Comparison of ENCODE assay signal across 7 cellular contexts in the genomic region with DNA sequence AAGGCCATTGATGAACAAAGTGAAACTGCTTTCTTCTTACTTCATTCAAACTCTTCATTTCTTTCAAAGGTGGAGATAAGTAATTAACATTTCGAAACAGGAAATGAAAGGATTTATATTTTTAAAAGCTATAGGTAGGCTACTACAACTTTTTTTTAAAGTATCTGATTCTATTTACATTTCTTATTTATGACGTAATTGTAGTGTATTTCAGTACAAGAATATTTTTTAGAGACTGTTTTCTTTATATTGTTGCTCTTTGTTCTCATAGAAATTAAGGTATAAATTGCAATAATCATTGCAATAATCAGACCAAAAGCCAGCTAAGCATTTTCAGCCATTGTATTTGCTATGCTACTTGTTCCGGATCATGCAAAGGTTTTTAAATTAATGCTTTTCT. TPM values are rescaled to one million over a fixed set of nuclear protein-coding genes. Genes with fewer than 3 reads are reported as not detected.
DNase-seq lines count a peak whose midpoint lies in the region; ATAC-seq and TF ChIP-seq lines count a peak whose summit lies in the region.

No MANE protein-coding gene starts in this region.

- peaks cover 2% of the 10 kb centered on the region; the same call in 1 of the 3 replicates for H3K36me3 Mint-ChIP-seq in GM23338 (ENCODE audit: low read depth)

- WGBS in psoas muscle, 3 donors, result 41 to 54% (median 44%) methylated on average over 3 of the region's 3 CpGs
- 11 to 34% methylated on average over 3 of the region's 3 CpGs for WGBS in sigmoid colon, 2 donors

- H3K4me2 ChIP-seq in GM23338 (no peak overlapping the region; the same call in 1 of the 2 replicates), OCI-LY7 (ENCODE audit: low read length) (peak overlapping the region; percentile 82)

- CTCF ChIA-PET in OCI-LY7 (lab: Charles Lee; ENCODE audit: unreplicated experiment), result interaction anchor here (1.5 kb wide), 1 partner anchor 11 kb away, joined by 3 read pairs; no protein-coding TSS in a partner anchor

- H3K9me2 ChIP-seq in GM23338 (ENCODE audit: insufficient read depth) (no peaks in the 10 kb centered on the region), OCI-LY7 (ENCODE audit: insufficient read depth, low read length) (no peaks in the 10 kb centered on the region)

- no peak overlapping the region for H3K9ac ChIP-seq in endocrine pancreas (ENCODE audit: control insufficient read depth, insufficient read depth, low read length)

- DNase-seq in GM23338 (ENCODE audit: low spot score) (no peak), OCI-LY7 (ENCODE audit: low spot score) (no peak), psoas muscle (no peak), NCI-H226 (no peak), sigmoid colon (no peak), head of caudate nucleus (no peak)

- no peaks in the 10 kb centered on the region for H3K27me3 Mint-ChIP-seq in GM23338 (ENCODE audit: insufficient read depth, low read depth, poor library complexity)

- TF ChIP-seq POLR2A in sigmoid colon (IDR thresholded peaks at IDR 0.05), result no peak

- H3K4me3 ChIP-seq in GM23338 (no peak overlapping the region), OCI-LY7 (ENCODE audit: low read depth, low read length, poor library complexity, severe bottlenecking) (peak overlapping the region; percentile 71), endocrine pancreas (ENCODE audit: control insufficient read depth, insufficient read depth, low read length) (peak overlapping the region; percentile 97), psoas muscle (peak overlapping the region; percentile 60), sigmoid colon (peak overlapping the region in 2 of 4 donors; percentile 30 to 42)

- no peaks in the 10 kb centered on the region for H3K9me3 ChIP-seq in OCI-LY7 (ENCODE audit: low read length)
- H3K9me3 ChIP-seq in endocrine pancreas (ENCODE audit: control insufficient read depth, low read length), result no peaks in the 10 kb centered on the region
- H3K9me3 ChIP-seq in psoas muscle, result no peaks in the 10 kb centered on the region
- no peaks in the 10 kb centered on the region for H3K9me3 ChIP-seq in sigmoid colon

- H3K27ac Mint-ChIP-seq in GM23338, result no peak overlapping the region

- BruUV-seq in OCI-LY7 (replicated peaks; lab: Mats Ljungman, UMichigan), result no TSS peak

- H4K20me1 ChIP-seq in GM23338 (replicated peaks; ENCODE audit: insufficient read depth) (peaks cover 34% of the 10 kb centered on the region), OCI-LY7 (ENCODE audit: insufficient read depth, low read length) (peaks cover 34% of the 10 kb centered on the region; the same call in 1 of the 2 replicates)

- H3K27me3 ChIP-seq in GM23338 (ENCODE audit: insufficient read depth) (no peaks in the 10 kb centered on the region), endocrine pancreas (ENCODE audit: control insufficient read depth, insufficient read depth, low read length) (no peaks in the 10 kb centered on the region), psoas muscle (ENCODE audit: insufficient read depth in 3 of 3, low read length in 2 of 3) (no peaks in the 10 kb centered on the region), sigmoid colon (no peaks in the 10 kb centered on the region)

- intact Hi-C loops in OCI-LY7 (cut with micrococcal nuclease; ENCODE audit: unreplicated experiment), result loop anchor here (5.0 kb wide), 1 partner anchor 151 kb away; no protein-coding TSS in a partner anchor
- intact Hi-C loops in psoas muscle (cut with DNase I), result loop anchor here in 1 of 2 donors (2.0 kb wide), 1 partner anchor 42 kb away; no protein-coding TSS in a partner anchor
- intact Hi-C loops in sigmoid colon (cut with DNase I), result loop anchor here (10.0 kb wide), 1 partner anchor 172 kb away; no protein-coding TSS in a partner anchor
- intact Hi-C loops in head of caudate nucleus (cut with DNase I), result loop anchor here (10.0 kb wide), 1 partner anchor 82 kb away; a partner anchor contains a TSS

- H3K9me3 Mint-ChIP-seq in GM23338, result no peaks in the 10 kb centered on the region

- POLR2A ChIA-PET in OCI-LY7 (lab: Charles Lee), result interaction anchor here (0.7 to 4.4 kb wide), 3 partner anchors 13 to 63 kb away, joined by 3 to 30 read pairs (median 3); a partner anchor contains a TSS

- H3K27ac ChIP-seq in GM23338 (ENCODE audit: low read depth), result no peak overlapping the region
- peak overlapping the region; percentile 60 for H3K27ac ChIP-seq in OCI-LY7 (ENCODE audit: low read depth, low read length, poor library complexity, severe bottlenecking)
- no peak overlapping the region for H3K27ac ChIP-seq in psoas muscle
- H3K27ac ChIP-seq in sigmoid colon, result no peak overlapping the region

- no peak for TF ChIP-seq EP300 in sigmoid colon (IDR thresholded peaks at IDR 0.05)

- no peak for TF ChIP-seq CTCF in GM23338 (conservative IDR thresholded peaks at IDR 0.05; ENCODE audit: low read depth in 2 of 2)
- TF ChIP-seq CTCF in OCI-LY7 (conservative IDR thresholded peaks at IDR 0.05; ENCODE audit: low read length), result no peak
- no peak for TF ChIP-seq CTCF in psoas muscle (IDR thresholded peaks at IDR 0.05)
- no peak for TF ChIP-seq CTCF in sigmoid colon (IDR thresholded peaks at IDR 0.05)

- no peaks in the 10 kb centered on the region for H3K36me3 ChIP-seq in GM23338 (ENCODE audit: insufficient read depth)
- peaks cover 32% of the 10 kb centered on the region for H3K36me3 ChIP-seq in OCI-LY7 (ENCODE audit: insufficient read depth, low read length)
- no peaks in the 10 kb centered on the region for H3K36me3 ChIP-seq in endocrine pancreas (ENCODE audit: control insufficient read depth, insufficient read depth, low read length)
- no peaks in the 10 kb centered on the region for H3K36me3 ChIP-seq in psoas muscle (ENCODE audit: insufficient read depth in 1 of 2, low read depth in 1 of 2)
- H3K36me3 ChIP-seq in sigmoid colon, result no peaks in the 10 kb centered on the region

- peak overlapping the region; percentile 7; the same call in 1 of the 3 replicates for H3K4me3 Mint-ChIP-seq in GM23338

- peaks cover 98% of the 10 kb centered on the region for H3K79me2 ChIP-seq in GM23338 (replicated peaks; ENCODE audit: insufficient read depth)
- H3K79me2 ChIP-seq in OCI-LY7 (ENCODE audit: insufficient read depth, low read depth, low read length), result peaks cover 98% of the 10 kb centered on the region

- H3K4me1 Mint-ChIP-seq in GM23338, result peaks cover 67% of the 10 kb centered on the region

- H3F3A ChIP-seq in GM23338 (replicated peaks; ENCODE audit: low read depth), result no peaks in the 10 kb centered on the region

- H2AFZ ChIP-seq in GM23338 (no peak overlapping the region), OCI-LY7 (ENCODE audit: low read length) (no peak overlapping the region)

- H3K4me1 ChIP-seq in GM23338 (ENCODE audit: insufficient read depth) (peaks cover 68% of the 10 kb centered on the region), OCI-LY7 (ENCODE audit: insufficient read depth, low read length, poor library complexity, severe bottlenecking) (peaks cover 54% of the 10 kb centered on the region), endocrine pancreas (ENCODE audit: control insufficient read depth, insufficient read depth, low read length) (peaks cover 39% of the 10 kb centered on the region), psoas muscle (peaks cover 71% of the 10 kb centered on the region), sigmoid colon (peaks cover 0 to 70% (median 50%) of the 10 kb centered on the region in 4 donors)

- ATAC-seq in GM23338, result no peak
- no peak for ATAC-seq in psoas muscle

TF ChIP-seq in GM23338, 12 proteins besides CTCF, POLR2A, EP300 and RAD21 (continues in another document):
- no peak for TF ChIP-seq POLR2AphosphoS5 (IDR thresholded peaks at IDR 0.05; ENCODE audit: low read depth)
- TF ChIP-seq EZH2phosphoT487 (IDR thresholded peaks at IDR 0.05; ENCODE audit: unreplicated experiment), result no peak
- no peak for TF ChIP-seq ZNF114 (CRISPR knock-in tag; IDR thresholded peaks at IDR 0.05)
- TF ChIP-seq, protein P1, sequence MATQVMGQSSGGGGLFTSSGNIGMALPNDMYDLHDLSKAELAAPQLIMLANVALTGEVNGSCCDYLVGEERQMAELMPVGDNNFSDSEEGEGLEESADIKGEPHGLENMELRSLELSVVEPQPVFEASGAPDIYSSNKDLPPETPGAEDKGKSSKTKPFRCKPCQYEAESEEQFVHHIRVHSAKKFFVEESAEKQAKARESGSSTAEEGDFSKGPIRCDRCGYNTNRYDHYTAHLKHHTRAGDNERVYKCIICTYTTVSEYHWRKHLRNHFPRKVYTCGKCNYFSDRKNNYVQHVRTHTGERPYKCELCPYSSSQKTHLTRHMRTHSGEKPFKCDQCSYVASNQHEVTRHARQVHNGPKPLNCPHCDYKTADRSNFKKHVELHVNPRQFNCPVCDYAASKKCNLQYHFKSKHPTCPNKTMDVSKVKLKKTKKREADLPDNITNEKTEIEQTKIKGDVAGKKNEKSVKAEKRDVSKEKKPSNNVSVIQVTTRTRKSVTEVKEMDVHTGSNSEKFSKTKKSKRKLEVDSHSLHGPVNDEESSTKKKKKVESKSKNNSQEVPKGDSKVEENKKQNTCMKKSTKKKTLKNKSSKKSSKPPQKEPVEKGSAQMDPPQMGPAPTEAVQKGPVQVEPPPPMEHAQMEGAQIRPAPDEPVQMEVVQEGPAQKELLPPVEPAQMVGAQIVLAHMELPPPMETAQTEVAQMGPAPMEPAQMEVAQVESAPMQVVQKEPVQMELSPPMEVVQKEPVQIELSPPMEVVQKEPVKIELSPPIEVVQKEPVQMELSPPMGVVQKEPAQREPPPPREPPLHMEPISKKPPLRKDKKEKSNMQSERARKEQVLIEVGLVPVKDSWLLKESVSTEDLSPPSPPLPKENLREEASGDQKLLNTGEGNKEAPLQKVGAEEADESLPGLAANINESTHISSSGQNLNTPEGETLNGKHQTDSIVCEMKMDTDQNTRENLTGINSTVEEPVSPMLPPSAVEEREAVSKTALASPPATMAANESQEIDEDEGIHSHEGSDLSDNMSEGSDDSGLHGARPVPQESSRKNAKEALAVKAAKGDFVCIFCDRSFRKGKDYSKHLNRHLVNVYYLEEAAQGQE (IDR thresholded peaks at IDR 0.05; ENCODE audit: unreplicated experiment), result no peak
- TF ChIP-seq CREB1 (CRISPR knock-in tag; IDR thresholded peaks at IDR 0.05; ENCODE audit: low read depth), result no peak
- no peak for TF ChIP-seq ZNF331 (CRISPR knock-in tag; IDR thresholded peaks at IDR 0.05; ENCODE audit: low read depth)
- no peak for TF ChIP-seq NANOG (IDR thresholded peaks at IDR 0.05; ENCODE audit: borderline replicate concordance)
- no peak for TF ChIP-seq STAT1 (IDR thresholded peaks at IDR 0.05; ENCODE audit: unreplicated experiment)
- TF ChIP-seq EZH2 (IDR thresholded peaks at IDR 0.05; ENCODE audit: low read depth, unreplicated experiment), result no peak
- no peak for TF ChIP-seq JUNB (IDR thresholded peaks at IDR 0.05; ENCODE audit: unreplicated experiment)

RNA-seq across cellular contexts. Expression of a gene that starts 13.7 kb away (rescaled TPM):
- 292 and 346 TPM in 2 replicates for total RNA-seq in GM23338 (2014; rRNA removed; shearing (Covaris generic))
- polyA plus RNA-seq in GM23338 (2016; fragmentation: Nextera tagmentation; extraction: Ambion mirVana) (169 and 205 TPM in 2 replicates), psoas muscle (100 to 1,000 TPM in 1 of 3 donors, 10 to 100 TPM in 2; 67.6 to 125 (median 78.8) TPM), sigmoid colon (100 to 1,000 TPM in 2 of 3 donors, 10 to 100 TPM in 1; 65.8 to 188 (median 135) TPM)
- 111 and 122 TPM in 2 replicates for total RNA-seq in OCI-LY7 (2014; rRNA removed; shearing (Covaris generic))
- total RNA-seq in OCI-LY7 (2022) (86.2 and 97.8 TPM in 2 replicates), psoas muscle (100 to 1,000 TPM in 1 of 4 donors, 10 to 100 TPM in 3; 66.3 to 102 (median 86.8) TPM), sigmoid colon (100 to 1,000 TPM; 116 to 177 (median 155) TPM)
